Comparison of ENCODE assay signal across 1 cellular context in the genomic region with DNA sequence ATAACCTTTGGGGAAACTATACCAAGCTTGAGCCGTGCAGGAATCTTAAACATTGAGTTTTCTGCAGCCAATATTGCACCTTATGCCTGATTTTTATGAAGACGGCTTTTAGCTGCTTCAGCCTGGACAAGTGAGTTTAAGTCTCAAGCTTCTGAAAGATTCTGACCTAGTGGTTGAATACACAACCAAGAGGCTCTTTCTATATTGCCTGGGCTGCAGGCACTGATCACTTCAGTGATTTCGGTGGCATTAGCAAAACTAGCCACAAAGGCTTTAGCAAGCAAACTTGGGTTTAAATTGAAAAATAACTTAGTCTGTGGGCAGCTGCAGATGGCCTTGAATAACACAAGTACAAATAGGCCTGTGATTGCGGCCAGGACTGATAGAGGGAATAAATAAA.
TF ChIP-seq lines count a peak whose summit lies in the region.

No MANE protein-coding gene starts in this region.

TF ChIP-seq in H1, 55 proteins besides CTCF, POLR2A, EP300 and RAD21:
- no peak for TF ChIP-seq TEAD4 (IDR thresholded peaks at IDR 0.05; ENCODE audit: low read depth, low read length)
- no peak for TF ChIP-seq CBX8 (IDR thresholded peaks at IDR 0.05; ENCODE audit: borderline replicate concordance, low read depth, low read length)
- TF ChIP-seq JUND (IDR thresholded peaks at IDR 0.05; ENCODE audit: low read length) = no peak
- TF ChIP-seq, protein P1, sequence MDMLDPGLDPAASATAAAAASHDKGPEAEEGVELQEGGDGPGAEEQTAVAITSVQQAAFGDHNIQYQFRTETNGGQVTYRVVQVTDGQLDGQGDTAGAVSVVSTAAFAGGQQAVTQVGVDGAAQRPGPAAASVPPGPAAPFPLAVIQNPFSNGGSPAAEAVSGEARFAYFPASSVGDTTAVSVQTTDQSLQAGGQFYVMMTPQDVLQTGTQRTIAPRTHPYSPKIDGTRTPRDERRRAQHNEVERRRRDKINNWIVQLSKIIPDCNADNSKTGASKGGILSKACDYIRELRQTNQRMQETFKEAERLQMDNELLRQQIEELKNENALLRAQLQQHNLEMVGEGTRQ (IDR thresholded peaks at IDR 0.05; ENCODE audit: low read length) = no peak
- TF ChIP-seq, protein P2, sequence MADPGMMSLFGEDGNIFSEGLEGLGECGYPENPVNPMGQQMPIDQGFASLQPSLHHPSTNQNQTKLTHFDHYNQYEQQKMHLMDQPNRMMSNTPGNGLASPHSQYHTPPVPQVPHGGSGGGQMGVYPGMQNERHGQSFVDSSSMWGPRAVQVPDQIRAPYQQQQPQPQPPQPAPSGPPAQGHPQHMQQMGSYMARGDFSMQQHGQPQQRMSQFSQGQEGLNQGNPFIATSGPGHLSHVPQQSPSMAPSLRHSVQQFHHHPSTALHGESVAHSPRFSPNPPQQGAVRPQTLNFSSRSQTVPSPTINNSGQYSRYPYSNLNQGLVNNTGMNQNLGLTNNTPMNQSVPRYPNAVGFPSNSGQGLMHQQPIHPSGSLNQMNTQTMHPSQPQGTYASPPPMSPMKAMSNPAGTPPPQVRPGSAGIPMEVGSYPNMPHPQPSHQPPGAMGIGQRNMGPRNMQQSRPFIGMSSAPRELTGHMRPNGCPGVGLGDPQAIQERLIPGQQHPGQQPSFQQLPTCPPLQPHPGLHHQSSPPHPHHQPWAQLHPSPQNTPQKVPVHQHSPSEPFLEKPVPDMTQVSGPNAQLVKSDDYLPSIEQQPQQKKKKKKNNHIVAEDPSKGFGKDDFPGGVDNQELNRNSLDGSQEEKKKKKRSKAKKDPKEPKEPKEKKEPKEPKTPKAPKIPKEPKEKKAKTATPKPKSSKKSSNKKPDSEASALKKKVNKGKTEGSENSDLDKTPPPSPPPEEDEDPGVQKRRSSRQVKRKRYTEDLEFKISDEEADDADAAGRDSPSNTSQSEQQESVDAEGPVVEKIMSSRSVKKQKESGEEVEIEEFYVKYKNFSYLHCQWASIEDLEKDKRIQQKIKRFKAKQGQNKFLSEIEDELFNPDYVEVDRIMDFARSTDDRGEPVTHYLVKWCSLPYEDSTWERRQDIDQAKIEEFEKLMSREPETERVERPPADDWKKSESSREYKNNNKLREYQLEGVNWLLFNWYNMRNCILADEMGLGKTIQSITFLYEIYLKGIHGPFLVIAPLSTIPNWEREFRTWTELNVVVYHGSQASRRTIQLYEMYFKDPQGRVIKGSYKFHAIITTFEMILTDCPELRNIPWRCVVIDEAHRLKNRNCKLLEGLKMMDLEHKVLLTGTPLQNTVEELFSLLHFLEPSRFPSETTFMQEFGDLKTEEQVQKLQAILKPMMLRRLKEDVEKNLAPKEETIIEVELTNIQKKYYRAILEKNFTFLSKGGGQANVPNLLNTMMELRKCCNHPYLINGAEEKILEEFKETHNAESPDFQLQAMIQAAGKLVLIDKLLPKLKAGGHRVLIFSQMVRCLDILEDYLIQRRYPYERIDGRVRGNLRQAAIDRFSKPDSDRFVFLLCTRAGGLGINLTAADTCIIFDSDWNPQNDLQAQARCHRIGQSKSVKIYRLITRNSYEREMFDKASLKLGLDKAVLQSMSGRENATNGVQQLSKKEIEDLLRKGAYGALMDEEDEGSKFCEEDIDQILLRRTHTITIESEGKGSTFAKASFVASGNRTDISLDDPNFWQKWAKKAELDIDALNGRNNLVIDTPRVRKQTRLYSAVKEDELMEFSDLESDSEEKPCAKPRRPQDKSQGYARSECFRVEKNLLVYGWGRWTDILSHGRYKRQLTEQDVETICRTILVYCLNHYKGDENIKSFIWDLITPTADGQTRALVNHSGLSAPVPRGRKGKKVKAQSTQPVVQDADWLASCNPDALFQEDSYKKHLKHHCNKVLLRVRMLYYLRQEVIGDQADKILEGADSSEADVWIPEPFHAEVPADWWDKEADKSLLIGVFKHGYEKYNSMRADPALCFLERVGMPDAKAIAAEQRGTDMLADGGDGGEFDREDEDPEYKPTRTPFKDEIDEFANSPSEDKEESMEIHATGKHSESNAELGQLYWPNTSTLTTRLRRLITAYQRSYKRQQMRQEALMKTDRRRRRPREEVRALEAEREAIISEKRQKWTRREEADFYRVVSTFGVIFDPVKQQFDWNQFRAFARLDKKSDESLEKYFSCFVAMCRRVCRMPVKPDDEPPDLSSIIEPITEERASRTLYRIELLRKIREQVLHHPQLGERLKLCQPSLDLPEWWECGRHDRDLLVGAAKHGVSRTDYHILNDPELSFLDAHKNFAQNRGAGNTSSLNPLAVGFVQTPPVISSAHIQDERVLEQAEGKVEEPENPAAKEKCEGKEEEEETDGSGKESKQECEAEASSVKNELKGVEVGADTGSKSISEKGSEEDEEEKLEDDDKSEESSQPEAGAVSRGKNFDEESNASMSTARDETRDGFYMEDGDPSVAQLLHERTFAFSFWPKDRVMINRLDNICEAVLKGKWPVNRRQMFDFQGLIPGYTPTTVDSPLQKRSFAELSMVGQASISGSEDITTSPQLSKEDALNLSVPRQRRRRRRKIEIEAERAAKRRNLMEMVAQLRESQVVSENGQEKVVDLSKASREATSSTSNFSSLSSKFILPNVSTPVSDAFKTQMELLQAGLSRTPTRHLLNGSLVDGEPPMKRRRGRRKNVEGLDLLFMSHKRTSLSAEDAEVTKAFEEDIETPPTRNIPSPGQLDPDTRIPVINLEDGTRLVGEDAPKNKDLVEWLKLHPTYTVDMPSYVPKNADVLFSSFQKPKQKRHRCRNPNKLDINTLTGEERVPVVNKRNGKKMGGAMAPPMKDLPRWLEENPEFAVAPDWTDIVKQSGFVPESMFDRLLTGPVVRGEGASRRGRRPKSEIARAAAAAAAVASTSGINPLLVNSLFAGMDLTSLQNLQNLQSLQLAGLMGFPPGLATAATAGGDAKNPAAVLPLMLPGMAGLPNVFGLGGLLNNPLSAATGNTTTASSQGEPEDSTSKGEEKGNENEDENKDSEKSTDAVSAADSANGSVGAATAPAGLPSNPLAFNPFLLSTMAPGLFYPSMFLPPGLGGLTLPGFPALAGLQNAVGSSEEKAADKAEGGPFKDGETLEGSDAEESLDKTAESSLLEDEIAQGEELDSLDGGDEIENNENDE (IDR thresholded peaks at IDR 0.05; ENCODE audit: insufficient replicate concordance, low read length) = no peak
- TF ChIP-seq KDM1A (IDR thresholded peaks at IDR 0.05; ENCODE audit: borderline replicate concordance, low read length) = no peak
- no peak for TF ChIP-seq SUZ12 (IDR thresholded peaks at IDR 0.05; ENCODE audit: low read length)
- TF ChIP-seq EGR1 (IDR thresholded peaks at IDR 0.05; ENCODE audit: borderline replicate concordance, low read depth, low read length) = no peak
- no peak for TF ChIP-seq CEBPB (IDR thresholded peaks at IDR 0.05; ENCODE audit: low read depth, low read length)
- TF ChIP-seq, protein P3, sequence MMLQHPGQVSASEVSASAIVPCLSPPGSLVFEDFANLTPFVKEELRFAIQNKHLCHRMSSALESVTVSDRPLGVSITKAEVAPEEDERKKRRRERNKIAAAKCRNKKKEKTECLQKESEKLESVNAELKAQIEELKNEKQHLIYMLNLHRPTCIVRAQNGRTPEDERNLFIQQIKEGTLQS (IDR thresholded peaks at IDR 0.05; ENCODE audit: insufficient read depth, low read depth, low read length) = no peak
- TF ChIP-seq RXRA (IDR thresholded peaks at IDR 0.05; ENCODE audit: insufficient read depth, low read depth, low read length) = no peak
